ENCODE assay signal across 9 cellular contexts in genomic region chr1:164563821-164564251, GRCh38. TPM values are rescaled to one million over a fixed set of nuclear protein-coding genes. Genes with fewer than 3 reads are reported as not detected.
DNase-seq lines count a peak whose midpoint lies in the region; ATAC-seq and TF ChIP-seq lines count a peak whose summit lies in the region.
"Had no signal": no experiment of that assay in that cellular context is flagged by ENCODE, and none has a peak within 500 bp of the region (broad histone marks: within the 10 kb centered on the region; RNA-seq: fewer than 3 reads in every experiment).

No MANE protein-coding gene starts in this region.

- H3K27ac ChIP-seq in GM23248 (peak overlapping the region; percentile 39), gastroesophageal sphincter (peak overlapping the region; percentile 86 to 98 (median 88)), rectal smooth muscle tissue (ENCODE audit: low read depth, low read length) (peak overlapping the region; percentile 71)

- H3K27me3 ChIP-seq in GM23248 (replicated peaks; ENCODE audit: insufficient read depth) = no peaks in the 10 kb centered on the region
- H3K27me3 ChIP-seq in adipocyte (replicated peaks; ENCODE audit: control insufficient read depth, insufficient read depth, low read length) = no peaks in the 10 kb centered on the region
- H3K27me3 ChIP-seq in gastroesophageal sphincter = no peaks in the 10 kb centered on the region
- H3K27me3 ChIP-seq in rectal smooth muscle tissue (ENCODE audit: control insufficient read depth, insufficient read depth, low read length) = no peaks in the 10 kb centered on the region

- H3F3A ChIP-seq in GM23248 (ENCODE audit: insufficient read depth) = peaks cover 14% of the 10 kb centered on the region

- H3K9ac ChIP-seq in GM23248 = peak overlapping the region; percentile 87
- peak overlapping the region; percentile 96 for H3K9ac ChIP-seq in adipocyte (ENCODE audit: low read length)
- H3K9ac ChIP-seq in rectal smooth muscle tissue (ENCODE audit: low read length) = no peak overlapping the region

- no peak for TF ChIP-seq EP300 in gastroesophageal sphincter (IDR thresholded peaks at IDR 0.05)

- H3K4me3 ChIP-seq in GM23248 (peak overlapping the region; percentile 84), adipocyte (ENCODE audit: low read length) (peak overlapping the region; percentile 99), gastroesophageal sphincter (peak overlapping the region; percentile 72 to 90), rectal smooth muscle tissue (ENCODE audit: low read length) (peak overlapping the region; percentile 53)

- ATAC-seq in gastroesophageal sphincter (no peak), T-helper 17 cell (no peak)
- no peak for ATAC-seq in natural killer cell treated with Interleukin-12 subunit alpha and Interleukin-12 subunit beta and Interleukin-15 and Interleukin-18, amount 100 ng/mL, for 72 hours

- WGBS in GM23248 (ENCODE audit: low coverage in 1 of 2, low lambda C conversion rate in 2 of 2, missing lambda C conversion rate in 2 of 2), 2 experiments = 5 to 6% methylated on average over 9 of the region's 9 CpGs
- WGBS in gastroesophageal sphincter (ENCODE audit: low coverage in 1 of 2), 2 donors = 16 to 22% methylated on average over 9 of the region's 9 CpGs

- no peaks in the 10 kb centered on the region for H3K9me2 ChIP-seq in GM23248 (ENCODE audit: insufficient read depth)

- no peaks in the 10 kb centered on the region for H3K9me3 ChIP-seq in GM23248 (ENCODE audit: low read depth)
- no peaks in the 10 kb centered on the region for H3K9me3 ChIP-seq in adipocyte (ENCODE audit: control insufficient read depth, low read length)
- H3K9me3 ChIP-seq in gastroesophageal sphincter = no peaks in the 10 kb centered on the region
- H3K9me3 ChIP-seq in T-helper 17 cell (ENCODE audit: control insufficient read depth, low read length, poor library complexity, severe bottlenecking) = no peaks in the 10 kb centered on the region

- H4K20me1 ChIP-seq in GM23248 (ENCODE audit: insufficient read depth) = no peaks in the 10 kb centered on the region

- in situ Hi-C loops in GM23248 (cut with MboI) = no loop called here

- H3K79me2 ChIP-seq in GM23248 (ENCODE audit: insufficient read depth) = peaks cover 93% of the 10 kb centered on the region

- peak overlapping the region; percentile 61 for H2AFZ ChIP-seq in GM23248

- H3K36me3 ChIP-seq in GM23248 (ENCODE audit: low read depth) (no peaks in the 10 kb centered on the region), adipocyte (ENCODE audit: control insufficient read depth, insufficient read depth, low read length, severe bottlenecking) (peaks cover 14% of the 10 kb centered on the region), gastroesophageal sphincter (no peaks in the 10 kb centered on the region), rectal smooth muscle tissue (ENCODE audit: control insufficient read depth, insufficient read depth, low read length) (no peaks in the 10 kb centered on the region)

- H3K27me3 Mint-ChIP-seq in T-helper 17 cell = peaks cover 15% of the 10 kb centered on the region
- peaks cover 19 to 39% of the 10 kb centered on the region in 2 donors for H3K27me3 Mint-ChIP-seq in natural killer cell treated with Interleukin-12 subunit alpha and Interleukin-12 subunit beta and Interleukin-15 and Interleukin-18, amount 100 ng/mL, for 72 hours

- TF ChIP-seq CTCF in gastroesophageal sphincter (IDR thresholded peaks at IDR 0.05) = no peak

- DNase-seq in GM23248 (peak; percentile 42), adipocyte (ENCODE audit: low read depth) (no peak), NCI-H1930 (lab: John Stamatoyannopoulos, UW) (no peak), T-helper 17 cell (no peak), amniotic stem cell (lab: John Stamatoyannopoulos, UW) (no peak)
- DNase-seq in natural killer cell treated with Interleukin-12 subunit alpha and Interleukin-12 subunit beta and Interleukin-15 and Interleukin-18, amount 100 ng/mL, for 72 hours (ENCODE audit: low spot score) = no peak
- DNase-seq: nucleus accumbens had no signal

- H3K9me3 Mint-ChIP-seq in natural killer cell treated with Interleukin-12 subunit alpha and Interleukin-12 subunit beta and Interleukin-15 and Interleukin-18, amount 100 ng/mL, for 72 hours = no peaks in the 10 kb centered on the region

- no peaks in the 10 kb centered on the region for H3K36me3 Mint-ChIP-seq in T-helper 17 cell (ENCODE audit: low read depth)
- H3K36me3 Mint-ChIP-seq in natural killer cell treated with Interleukin-12 subunit alpha and Interleukin-12 subunit beta and Interleukin-15 and Interleukin-18, amount 100 ng/mL, for 72 hours = no peaks in the 10 kb centered on the region

- peaks cover 24% of the 10 kb centered on the region for H3K4me1 ChIP-seq in GM23248 (ENCODE audit: insufficient read depth)
- H3K4me1 ChIP-seq in adipocyte (ENCODE audit: control insufficient read depth, insufficient read depth, low read length) = peaks cover 32% of the 10 kb centered on the region
- H3K4me1 ChIP-seq in gastroesophageal sphincter = peaks cover 4 to 36% (median 7%) of the 10 kb centered on the region in 3 donors
- peaks cover 9% of the 10 kb centered on the region for H3K4me1 ChIP-seq in rectal smooth muscle tissue (ENCODE audit: control insufficient read depth, insufficient read depth, low read length)

- H3K4me2 ChIP-seq in GM23248 (ENCODE audit: unreplicated experiment) = peak overlapping the region; percentile 98

- peaks cover 3% of the 10 kb centered on the region for H3K4me1 Mint-ChIP-seq in T-helper 17 cell
- peaks cover 3 to 4% of the 10 kb centered on the region in 2 donors for H3K4me1 Mint-ChIP-seq in natural killer cell treated with Interleukin-12 subunit alpha and Interleukin-12 subunit beta and Interleukin-15 and Interleukin-18, amount 100 ng/mL, for 72 hours (ENCODE audit: low read depth in 2 of 2)

- TF ChIP-seq POLR2A in gastroesophageal sphincter (IDR thresholded peaks at IDR 0.05) = no peak

- H3K4me3 Mint-ChIP-seq in T-helper 17 cell = no peak overlapping the region
- no peak overlapping the region for H3K4me3 Mint-ChIP-seq in natural killer cell treated with Interleukin-12 subunit alpha and Interleukin-12 subunit beta and Interleukin-15 and Interleukin-18, amount 100 ng/mL, for 72 hours

- no peak overlapping the region for H3K27ac Mint-ChIP-seq in T-helper 17 cell
- H3K27ac Mint-ChIP-seq in natural killer cell treated with Interleukin-12 subunit alpha and Interleukin-12 subunit beta and Interleukin-15 and Interleukin-18, amount 100 ng/mL, for 72 hours = no peak overlapping the region

RNA-seq across cellular contexts. Expression of gene PBX1, which starts 4.9 kb away (rescaled TPM):
- 32.0 and 38.8 TPM in 2 replicates for total RNA-seq in GM23248 (2014; rRNA removed; shearing (Covaris generic))
- polyA plus RNA-seq in GM23248 (2016; fragmentation: Nextera tagmentation; extraction: Ambion mirVana) = 9.7 and 9.8 TPM in 2 replicates
- total RNA-seq in gastroesophageal sphincter (100 to 1,000 TPM in 3 of 4 donors, 10 to 100 TPM in 1; 75.8 to 177 (median 140) TPM), T-helper 17 cell (10 to 100 TPM in 1 of 2 donors, under 1 TPM in 1; 0.80 to 16.6 TPM)
- under 1 TPM in 1 of 2 donors, not detected in 1; 0.53 TPM for total RNA-seq in natural killer cell treated with Interleukin-12 subunit alpha and Interleukin-12 subunit beta and Interleukin-15 and Interleukin-18, amount 100 ng/mL, for 72 hours
